1 cellular context compared by ENCODE assay signal in genomic region chr6:34022250-34022872, GRCh38.
TF ChIP-seq lines count a peak whose summit lies in the region.

No MANE protein-coding gene starts in this region.

TF ChIP-seq in K562, 482 proteins besides CTCF, POLR2A, EP300 and RAD21 (continued from another document):
- no peak for TF ChIP-seq CREB5 (CRISPR knock-in tag; IDR thresholded peaks at IDR 0.05)
- peak; percentile 23; the same call in 1 of the 2 replicates for TF ChIP-seq ARID1B (IDR thresholded peaks at IDR 0.05)
TF ChIP-seq in K562: peak in this region for 4.
